Comparison of ENCODE assay signal across 27 cellular contexts in the genomic region with DNA sequence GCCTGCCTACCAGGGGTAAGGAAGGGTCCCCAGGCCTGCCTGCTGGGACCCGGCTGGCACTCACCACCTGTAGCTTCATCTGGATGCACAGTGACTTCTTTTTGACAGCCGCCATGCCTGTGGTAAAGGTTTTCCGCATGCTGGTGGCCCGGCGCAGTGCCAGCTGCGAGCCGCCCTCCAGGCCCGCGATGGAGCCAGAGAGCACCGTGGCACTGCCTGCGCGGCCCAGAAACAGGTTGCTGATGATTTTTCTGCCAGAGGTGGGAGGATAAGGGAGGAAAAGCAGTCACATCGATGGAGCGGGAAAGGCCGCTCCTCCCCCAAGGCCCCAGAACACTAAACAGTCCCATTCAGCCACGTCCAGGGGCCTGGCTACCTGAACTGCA.
"Had no signal": no experiment of that assay in that cellular context is flagged by ENCODE, and none has a peak within 500 bp of the region (broad histone marks: within the 10 kb centered on the region; RNA-seq: fewer than 3 reads in every experiment).

No MANE protein-coding gene starts in this region.

- H2AFZ ChIP-seq: hepatocyte had no signal

- H3K4me2 ChIP-seq: hepatocyte had no signal

- H3K79me2 ChIP-seq: hepatocyte had no signal

- H3K4me3 ChIP-seq: hepatocyte, ovary, skin epidermis, tibial artery had no signal

- DNase-seq: activated CD4-positive, alpha-beta T cell treated with anti-CD3 and anti-CD28 coated beads for 36 hours; activated CD4-positive, alpha-beta T cell treated with anti-CD3 and anti-CD28 coated beads, Interleukin-2, amount 50 U/mL, for 4 hours; activated CD8-positive, alpha-beta memory T cell treated with anti-CD3 and anti-CD28 coated beads for 24 hours; activated CD8-positive, alpha-beta memory T cell treated with anti-CD3 and anti-CD28 coated beads, Interleukin-2, amount 50 U/mL, for 4 hours; activated effector memory CD4-positive, alpha-beta T cell treated with Interleukin-2 at 50 U/mL for 16 hours; activated naive CD4-positive, alpha-beta T cell treated with anti-CD3 and anti-CD28 coated beads for 36 hours; activated naive CD8-positive, alpha-beta T cell treated with anti-CD3 and anti-CD28 coated beads, Interleukin-2, amount 10 ng/mL, durations not matched to agents 7 days and 5 days; activated T-cell treated with anti-CD3 and anti-CD28 coated beads, Interleukin-2, amount 50 U/mL, for 4 hours; amygdala; effector memory CD4-positive, alpha-beta T cell; foreskin melanocyte; glutamatergic neuron; kidney glomerular epithelial cell; left ventricle myocardium superior; mammary epithelial cell; naive thymus-derived CD8-positive, alpha-beta T cell; ovary; right cardiac atrium; stimulated activated CD4-positive, alpha-beta T cell treated with anti-CD3 and anti-CD28 coated beads, Interleukin-1b, Interleukin-23, amount 100 ng/mL, for 48 hours; stimulated activated naive CD8-positive, alpha-beta T cell treated with anti-CD3 and anti-CD28 coated beads, Interleukin-15, amount 100 ng/mL, for 72 hours; T-helper 1 cell; T-helper 9 cell; tibial artery had no signal

- ATAC-seq: activated CD4-positive, alpha-beta T cell treated with anti-CD3 and anti-CD28 coated beads for 36 hours; activated T-cell treated with anti-CD3 and anti-CD28 coated beads, Interleukin-2, amount 50 U/mL, for 4 hours; esophagus mucosa; left ventricle myocardium superior; naive thymus-derived CD8-positive, alpha-beta T cell; right cardiac atrium; stimulated activated effector memory CD8-positive, alpha-beta T cell treated with anti-CD3 and anti-CD28 coated beads, Interleukin-12 subunit alpha, Interleukin-12 subunit beta, amount 100 ng/mL, for 72 hours; stimulated activated naive CD8-positive, alpha-beta T cell treated with anti-CD3 and anti-CD28 coated beads, Interleukin-15, amount 100 ng/mL, for 72 hours had no signal

- H3K9me3 ChIP-seq: ovary, tibial artery had no signal

- H3K27me3 ChIP-seq: hepatocyte, ovary, tibial artery had no signal

- H3K27ac ChIP-seq: hepatocyte, ovary, skin epidermis, tibial artery had no signal

- H3K36me3 ChIP-seq: ovary had no signal
